Comparison of ENCODE assay signal across 10 cellular contexts in genomic region chr12:109951751-109952150, GRCh38. TPM values are rescaled to one million over a fixed set of nuclear protein-coding genes. Genes with fewer than 3 reads are reported as not detected.
A peak's percentile ranks its signal among the peaks of the same experiment; 100 is the strongest.
DNase-seq lines count a peak whose midpoint lies in the region; ATAC-seq and TF ChIP-seq lines count a peak whose summit lies in the region.
"Had no signal": no experiment of that assay in that cellular context is flagged by ENCODE, and none has a peak within 500 bp of the region (broad histone marks: within the 10 kb centered on the region; RNA-seq: fewer than 3 reads in every experiment).

No MANE protein-coding gene starts in this region.

- no peak overlapping the region for H3K4me3 Mint-ChIP-seq in activated B cell treated with CpG ODN at 0.5 μM for 24 hours
- H3K4me3 Mint-ChIP-seq: activated naive CD4-positive, alpha-beta T cell treated with anti-CD3 and anti-CD28 coated beads, Interleukin-2, amount 10 ng/mL, durations not matched to agents 7 days and 5 days had no signal

- no peaks in the 10 kb centered on the region for H3K9me2 ChIP-seq in HCT116 (ENCODE audit: insufficient read depth)

- TF ChIP-seq RAD21 in HCT116 (IDR thresholded peaks at IDR 0.05; ENCODE audit: low read depth) = 0 out of 2 replicates have a peak, but pooled peaks have one; percentile 12

- POLR2A ChIA-PET in HCT116 (lab: Charles Lee) = no interaction called here
- POLR2A ChIA-PET in activated B cell treated with CpG ODN at 0.5 μM for 24 hours (lab: Charles Lee) = no interaction called here

- TF ChIP-seq CTCF in HCT116 (IDR thresholded peaks at IDR 0.05 in 2 of 3, conservative IDR thresholded peaks at IDR 0.05 in 1 of 3; ENCODE audit: borderline replicate concordance in 1 of 3, insufficient read depth in 1 of 3, low read depth in 2 of 3, low read length in 2 of 3) (0 out of 6 replicates have a peak, but pooled peaks of 1 of the 3 experiments have one; percentile 9), activated B cell treated with CpG ODN at 0.5 μM for 24 hours (IDR thresholded peaks at IDR 0.05) (no peak), smooth muscle cell (IDR thresholded peaks at IDR 0.05; ENCODE audit: borderline replicate concordance, insufficient read depth, poor library complexity, severe bottlenecking) (no peak), testis (IDR thresholded peaks at IDR 0.05) (no peak)

- H3K27ac ChIP-seq in HCT116 (ENCODE audit: low read depth, low read length) (peak overlapping the region; percentile 92), smooth muscle cell (ENCODE audit: low read depth) (peak overlapping the region; percentile 80), testis (no peak overlapping the region)

- H3K4me1 ChIP-seq in HCT116 (ENCODE audit: control insufficient read depth in 1 of 2, insufficient read depth in 2 of 2, low read length in 2 of 2) (peaks cover 31 to 37% of the 10 kb centered on the region in 2 experiments), smooth muscle cell (ENCODE audit: low read depth) (no peaks in the 10 kb centered on the region), testis (peaks cover 11% of the 10 kb centered on the region)

- CTCF ChIA-PET in HCT116 (lab: Charles Lee) = no interaction called here
- CTCF ChIA-PET in activated B cell treated with CpG ODN at 0.5 μM for 24 hours (lab: Charles Lee) = no interaction called here

- 0 out of 4 replicates have a peak, but pooled peaks cover 3 to 14% of the 10 kb centered on the region in 2 experiments for H3K36me3 ChIP-seq in HCT116 (ENCODE audit: control insufficient read depth in 1 of 2, insufficient read depth in 2 of 2, low read length in 2 of 2)
- H3K36me3 ChIP-seq in smooth muscle cell (ENCODE audit: low read depth) = no peaks in the 10 kb centered on the region
- H3K36me3 ChIP-seq in testis (ENCODE audit: low read depth, missing control alignments) = no peaks in the 10 kb centered on the region

- no TSS peak for BruUV-seq in HCT116 (replicated peaks; lab: Mats Ljungman, UMichigan)

- peak; percentile 69 for DNase-seq in HCT116 (ENCODE audit: low read depth, low spot score)
- DNase-seq in activated B cell treated with CpG ODN at 0.5 μM for 24 hours = no peak
- peak; percentile 61 for DNase-seq in left cardiac atrium
- DNase-seq in smooth muscle cell (lab: John Stamatoyannopoulos, UW; ENCODE audit: unreplicated experiment) = no peak
- DNase-seq in occipital lobe (lab: John Stamatoyannopoulos, UW) = no peak
- no peak for DNase-seq in GM19240 (ENCODE audit: insufficient read length, low spot score)
- no peak for DNase-seq in testis
- DNase-seq: activated naive CD4-positive, alpha-beta T cell treated with anti-CD3 and anti-CD28 coated beads, Interleukin-2, amount 10 ng/mL, durations not matched to agents 7 days and 5 days; NCI-H748 treated with DMSO at 0.1 percent for 48 hours had no signal

- H4K20me1 ChIP-seq in HCT116 (ENCODE audit: insufficient read depth) (no peaks in the 10 kb centered on the region), smooth muscle cell (ENCODE audit: low read depth) (no peaks in the 10 kb centered on the region)

- TF ChIP-seq POLR2A in HCT116 (IDR thresholded peaks at IDR 0.05; ENCODE audit: borderline replicate concordance, extremely low read depth, insufficient read depth, insufficient read length) (no peak), testis (IDR thresholded peaks at IDR 0.05) (no peak)

- peaks cover 97% of the 10 kb centered on the region for H3K36me3 Mint-ChIP-seq in activated B cell treated with CpG ODN at 0.5 μM for 24 hours (ENCODE audit: low read depth)

- no peaks in the 10 kb centered on the region for H3K9me3 Mint-ChIP-seq in activated B cell treated with CpG ODN at 0.5 μM for 24 hours
- H3K9me3 Mint-ChIP-seq: activated naive CD4-positive, alpha-beta T cell treated with anti-CD3 and anti-CD28 coated beads, Interleukin-2, amount 10 ng/mL, durations not matched to agents 7 days and 5 days had no signal

- H3K79me2 ChIP-seq in HCT116 (ENCODE audit: insufficient read depth, low read length) (no peaks in the 10 kb centered on the region), smooth muscle cell (ENCODE audit: low read depth) (no peaks in the 10 kb centered on the region)

- 84% methylated on average over 7 of the region's 7 CpGs for WGBS in smooth muscle cell (ENCODE audit: low lambda C conversion rate)
- 61 to 63% methylated on average over 7 of the region's 7 CpGs for WGBS in testis, 2 donors

- H3K4me1 Mint-ChIP-seq in activated B cell treated with CpG ODN at 0.5 μM for 24 hours = peaks cover 34% of the 10 kb centered on the region

- peak overlapping the region; percentile 76 for H3K4me2 ChIP-seq in HCT116 (ENCODE audit: low read length)
- no peak overlapping the region for H3K4me2 ChIP-seq in smooth muscle cell

- intact Hi-C loops in HCT116 (cut with micrococcal nuclease) = no loop called here
- intact Hi-C loops in activated B cell treated with CpG ODN at 0.5 μM for 24 hours (cut with micrococcal nuclease) = no loop called here
- intact Hi-C loops in left cardiac atrium (cut with DNase I) = no loop called here
- intact Hi-C loops in testis (cut with DNase I; ENCODE audit: low total_unique reads) = no loop called here

- H3K27me3 Mint-ChIP-seq in activated B cell treated with CpG ODN at 0.5 μM for 24 hours = no peaks in the 10 kb centered on the region
- H3K27me3 Mint-ChIP-seq: activated naive CD4-positive, alpha-beta T cell treated with anti-CD3 and anti-CD28 coated beads, Interleukin-2, amount 10 ng/mL, durations not matched to agents 7 days and 5 days had no signal

- peak; percentile 91 for ATAC-seq in HCT116
- ATAC-seq in activated B cell treated with CpG ODN at 0.5 μM for 24 hours (ENCODE audit: low read depth) = no peak
- ATAC-seq in left cardiac atrium = peak; percentile 29 to 84
- ATAC-seq in GM21786 (IDR thresholded peaks at IDR 0.05; ENCODE audit: unreplicated experiment) = no peak

- H3K9me3 ChIP-seq in HCT116 (ENCODE audit: control insufficient read depth in 1 of 2, insufficient read depth in 1 of 2, low read depth in 1 of 2, low read length in 2 of 2) (no peaks in the 10 kb centered on the region), smooth muscle cell (replicated peaks; ENCODE audit: low read depth) (no peaks in the 10 kb centered on the region), testis (no peaks in the 10 kb centered on the region)

- H3K27ac Mint-ChIP-seq in activated B cell treated with CpG ODN at 0.5 μM for 24 hours = peak overlapping the region; percentile 68
- H3K27ac Mint-ChIP-seq: activated naive CD4-positive, alpha-beta T cell treated with anti-CD3 and anti-CD28 coated beads, Interleukin-2, amount 10 ng/mL, durations not matched to agents 7 days and 5 days had no signal

- H3K27me3 ChIP-seq in HCT116 (ENCODE audit: insufficient read depth, low read length) (no peaks in the 10 kb centered on the region), smooth muscle cell (ENCODE audit: low read depth) (no peaks in the 10 kb centered on the region), testis (no peaks in the 10 kb centered on the region)

- H3K4me3 ChIP-seq in HCT116 (replicated peaks in 1 of 2; ENCODE audit: low read depth in 1 of 2, low read length in 2 of 2) = peak overlapping the region in 1 of 2 experiments; percentile 29; a peak in 2 of 4 replicates
- no peak overlapping the region for H3K4me3 ChIP-seq in smooth muscle cell
- H3K4me3 ChIP-seq in testis = no peak overlapping the region

- H2AFZ ChIP-seq in HCT116 (ENCODE audit: low read depth, low read length, poor library complexity, severe bottlenecking) (no peak overlapping the region), smooth muscle cell (ENCODE audit: low read depth) (no peak overlapping the region)

- H3F3A ChIP-seq in smooth muscle cell (ENCODE audit: low read depth) = no peaks in the 10 kb centered on the region

- RAD21 ChIA-PET in HCT116 (lab: Charles Lee; ENCODE audit: low non-redundant PET in 1 of 2, low total read pairs in 2 of 2, uncharacterized antibody in 2 of 2, unreplicated experiment in 2 of 2) = interaction anchor here in 1 of 2 experiments (0.5 kb wide), 1 partner anchor 475 kb away, joined by 3 read pairs; the partner anchor contains the start of genes KCTD10 and UBE3B

- H3K9ac ChIP-seq in HCT116 (ENCODE audit: low read length) (peak overlapping the region; percentile 48), smooth muscle cell (ENCODE audit: low read depth) (no peak overlapping the region)

RNA-seq across cellular contexts. Expression of gene GIT2, which starts 44.4 kb away (rescaled TPM):
- total RNA-seq in HCT116 (2021; ENCODE audit: unreplicated experiment) (21.5 TPM), activated B cell treated with CpG ODN at 0.5 μM for 24 hours (89.2 and 107 TPM in 2 replicates), left cardiac atrium (10 to 100 TPM; 34.5 to 35.3 TPM), smooth muscle cell (27.3 and 27.4 TPM in 2 replicates), occipital lobe (27.8 TPM), testis (10 to 100 TPM; 47.2 to 51.9 TPM)
- polyA plus RNA-seq in HCT116 (2012) = 12.9 and 14.7 TPM in 2 replicates
- polyA plus RNA-seq in smooth muscle cell (20.3 and 24.9 TPM in 2 replicates), testis (ENCODE audit: insufficient read depth, low read depth, low replicate concordance) (47.2 TPM)

RNA-seq across cellular contexts. Expression of gene ANKRD13A, which starts 47.5 kb away (rescaled TPM):
- 19.9 TPM for total RNA-seq in HCT116 (2021; ENCODE audit: unreplicated experiment)
- 14.7 and 16.8 TPM in 2 replicates for polyA plus RNA-seq in HCT116 (2012)
- 121 and 135 TPM in 2 replicates for total RNA-seq in activated B cell treated with CpG ODN at 0.5 μM for 24 hours
- total RNA-seq in left cardiac atrium = 10 to 100 TPM; 18.7 to 20.4 TPM
- total RNA-seq in smooth muscle cell = 31.1 and 35.6 TPM in 2 replicates
- polyA plus RNA-seq in smooth muscle cell = 11.6 and 12.0 TPM in 2 replicates
- 20.6 TPM for total RNA-seq in occipital lobe
- 100 to 1,000 TPM; 129 to 165 TPM for total RNA-seq in testis
- 156 TPM for polyA plus RNA-seq in testis (ENCODE audit: insufficient read depth, low read depth, low replicate concordance)

RNA-seq across cellular contexts. Expression of gene TCHP, which starts 51.7 kb away (rescaled TPM):
- total RNA-seq in HCT116 (2021; ENCODE audit: unreplicated experiment) = 17.3 TPM
- 10.2 and 12.3 TPM in 2 replicates for polyA plus RNA-seq in HCT116 (2012)
- total RNA-seq in activated B cell treated with CpG ODN at 0.5 μM for 24 hours = 26.0 and 28.3 TPM in 2 replicates
- total RNA-seq in left cardiac atrium = 10 to 100 TPM; 10.9 to 11.5 TPM
- total RNA-seq in smooth muscle cell = 4.2 and 6.6 TPM in 2 replicates
- polyA plus RNA-seq in smooth muscle cell = 7.7 and 7.8 TPM in 2 replicates
- 6.2 TPM for total RNA-seq in occipital lobe
- 10 to 100 TPM; 38.0 to 59.4 TPM for total RNA-seq in testis
- 23.2 TPM for polyA plus RNA-seq in testis (ENCODE audit: insufficient read depth, low read depth, low replicate concordance)

Comparison
In these comparisons a context has a peak if more than half of its experiments do, and no peak if none do; other contexts are left out.
1. ATAC-seq: peak in HCT116 (single experiment) and left cardiac atrium (2 of 2); none in activated B cell treated with CpG ODN at 0.5 μM for 24 hours (single experiment) and GM21786 (single experiment).
2. DNase-seq: peak in HCT116 (single experiment) and left cardiac atrium (single experiment); none in activated B cell treated with CpG ODN at 0.5 μM for 24 hours (single experiment), smooth muscle cell (single experiment), occipital lobe (single experiment), GM19240 (single experiment) and testis (single experiment).
3. H3K27ac ChIP-seq: peak in HCT116 (single experiment) and smooth muscle cell (single experiment); none in testis (0 of 2).